ENCODE assay signal across 21 cellular contexts in genomic region chr15:25545889-25546288, GRCh38.
"Had no signal": no experiment of that assay in that cellular context is flagged by ENCODE, and none has a peak within 500 bp of the region (broad histone marks: within the 10 kb centered on the region; RNA-seq: fewer than 3 reads in every experiment).

No MANE protein-coding gene starts in this region.

- H3K27me3 Mint-ChIP-seq: effector memory CD8-positive, alpha-beta T cell; memory B cell had no signal

- H3K9me3 ChIP-seq: prostate gland, sigmoid colon, suprapubic skin, transverse colon, upper lobe of right lung, uterus had no signal

- H3K4me3 Mint-ChIP-seq: effector memory CD8-positive, alpha-beta T cell; memory B cell; naive thymus-derived CD4-positive, alpha-beta T cell; nephron; stimulated activated naive CD8-positive, alpha-beta T cell treated with anti-CD3 and anti-CD28 coated beads, Interleukin-15, amount 100 ng/mL, for 72 hours had no signal

- H3K27ac ChIP-seq: coronary artery, prostate gland, skin epidermis, suprapubic skin, transverse colon, upper lobe of right lung, uterus had no signal

- FAIRE-seq: frontal cortex, kidney had no signal

- H3K4me1 Mint-ChIP-seq: memory B cell; naive thymus-derived CD4-positive, alpha-beta T cell; stimulated activated naive CD8-positive, alpha-beta T cell treated with anti-CD3 and anti-CD28 coated beads, Interleukin-15, amount 100 ng/mL, for 72 hours had no signal

- DNase-seq: effector memory CD8-positive, alpha-beta T cell; kidney; naive thymus-derived CD4-positive, alpha-beta T cell; right cardiac atrium; sigmoid colon; stimulated activated CD4-positive, alpha-beta T cell treated with anti-CD3 and anti-CD28 coated beads, Interleukin-15, amount 100 ng/mL, for 24 hours; stimulated activated CD4-positive, alpha-beta T cell treated with anti-CD3 and anti-CD28 coated beads, Interleukin-2, amount 100 ng/mL, for 48 hours; stimulated activated naive CD4-positive, alpha-beta T cell; stimulated activated naive CD8-positive, alpha-beta T cell treated with anti-CD3 and anti-CD28 coated beads, Interleukin-15, amount 100 ng/mL, for 72 hours; transverse colon; upper lobe of right lung; uterus had no signal

- H3K27ac Mint-ChIP-seq: effector memory CD8-positive, alpha-beta T cell; memory B cell; naive thymus-derived CD4-positive, alpha-beta T cell; stimulated activated naive CD8-positive, alpha-beta T cell treated with anti-CD3 and anti-CD28 coated beads, Interleukin-15, amount 100 ng/mL, for 72 hours had no signal

- H3K4me1 ChIP-seq: prostate gland, upper lobe of right lung, uterus had no signal

- H3K36me3 Mint-ChIP-seq: memory B cell; naive thymus-derived CD4-positive, alpha-beta T cell had no signal

- H3K36me3 ChIP-seq: prostate gland, sigmoid colon, suprapubic skin, transverse colon, upper lobe of right lung, uterus had no signal

- H3K27me3 ChIP-seq: sigmoid colon, suprapubic skin, transverse colon, upper lobe of right lung, uterus had no signal

- H3K9me3 Mint-ChIP-seq: nephron had no signal

- H3K4me3 ChIP-seq: coronary artery, lung, prostate gland, sigmoid colon, skin epidermis, suprapubic skin, transverse colon, upper lobe of right lung, uterus had no signal

- ATAC-seq: effector memory CD8-positive, alpha-beta T cell; left lobe of liver; naive thymus-derived CD4-positive, alpha-beta T cell; right cardiac atrium; stimulated activated naive CD8-positive, alpha-beta T cell treated with anti-CD3 and anti-CD28 coated beads, Interleukin-15, amount 100 ng/mL, for 72 hours; upper lobe of right lung had no signal
